ENCODE assay signal across 22 cellular contexts in genomic region chr11:107757661-107758060, GRCh38. TPM values are rescaled to one million over a fixed set of nuclear protein-coding genes. Genes with fewer than 3 reads are reported as not detected.
A peak's percentile ranks its signal among the peaks of the same experiment; 100 is the strongest.
DNase-seq lines count a peak whose midpoint lies in the region; ATAC-seq and TF ChIP-seq lines count a peak whose summit lies in the region.
"Had no signal": no experiment of that assay in that cellular context is flagged by ENCODE, and none has a peak within 500 bp of the region (broad histone marks: within the 10 kb centered on the region; RNA-seq: fewer than 3 reads in every experiment).

No MANE protein-coding gene starts in this region.

- ATAC-seq in GM18909 (IDR thresholded peaks at IDR 0.05; ENCODE audit: poor library complexity, unreplicated experiment), result no peak
- no peak for ATAC-seq in GM21526 (IDR thresholded peaks at IDR 0.05; ENCODE audit: low FRiP score, unreplicated experiment)
- ATAC-seq: naive thymus-derived CD8-positive, alpha-beta T cell had no signal

- no peak overlapping the region for H3K4me3 ChIP-seq in A673 (ENCODE audit: low read depth, low read length, poor library complexity, severe bottlenecking)
- H3K4me3 ChIP-seq in OCI-LY3 (ENCODE audit: low read length), result no peak overlapping the region
- no peak overlapping the region for H3K4me3 ChIP-seq in epithelial cell of proximal tubule (ENCODE audit: low read depth, low read length)
- no peak overlapping the region for H3K4me3 ChIP-seq in HAP-1

- H3K9ac ChIP-seq in OCI-LY3 (ENCODE audit: low read length), result no peak overlapping the region

- H3K27ac ChIP-seq in A673 (ENCODE audit: low read depth, low read length, poor library complexity, severe bottlenecking), result no peak overlapping the region
- H3K27ac ChIP-seq in OCI-LY3 (ENCODE audit: low read length), result no peak overlapping the region
- H3K27ac ChIP-seq: epithelial cell of prostate, RWPE1 had no signal

- BruUV-seq in A673 (replicated peaks; lab: Mats Ljungman, UMichigan), result no TSS peak

- no peak overlapping the region; the same call in 1 of the 2 replicates for H2AFZ ChIP-seq in OCI-LY3 (ENCODE audit: low read depth, low read length)

- no peaks in the 10 kb centered on the region for H3K9me3 ChIP-seq in A673 (ENCODE audit: low read depth, low read length, poor library complexity, severe bottlenecking)
- no peaks in the 10 kb centered on the region for H3K9me3 ChIP-seq in OCI-LY3 (ENCODE audit: insufficient read depth, low read length)
- H3K9me3 ChIP-seq in HAP-1, result no peaks in the 10 kb centered on the region
- H3K9me3 ChIP-seq: Caco-2 had no signal

- POLR2A ChIA-PET in A673 (lab: Charles Lee; ENCODE audit: low non-redundant PET), result no interaction called here

- H3K4me1 ChIP-seq in A673 (ENCODE audit: insufficient read depth, low read length, poor library complexity, severe bottlenecking) (no peaks in the 10 kb centered on the region), OCI-LY3 (ENCODE audit: low read length) (no peaks in the 10 kb centered on the region), HAP-1 (no peaks in the 10 kb centered on the region)

- TF ChIP-seq CTCF in A673 (conservative IDR thresholded peaks at IDR 0.05; ENCODE audit: low read depth, low read length) (peak; percentile 35), GM12873 (IDR thresholded peaks at IDR 0.05; ENCODE audit: insufficient read depth, low read depth, low read length, missing control alignments) (peak; percentile 37), OCI-LY3 (IDR thresholded peaks at IDR 0.05; ENCODE audit: low read depth, low read length) (peak; percentile 46), epithelial cell of proximal tubule (conservative IDR thresholded peaks at IDR 0.05; ENCODE audit: low read depth, low read length) (peak; percentile 36)

- in situ Hi-C loops in HAP-1 (cut with MboI; ENCODE audit: low sequenced_read_pairs), result no loop called here

- H3K4me2 ChIP-seq in OCI-LY3 (ENCODE audit: low read length), result no peak overlapping the region

- no peaks in the 10 kb centered on the region for H4K20me1 ChIP-seq in OCI-LY3 (ENCODE audit: insufficient read depth, low read length)

- H3K27me3 ChIP-seq in A673 (replicated peaks; ENCODE audit: insufficient read depth, low read depth, low read length, poor library complexity) (no peaks in the 10 kb centered on the region), OCI-LY3 (ENCODE audit: low read depth, low read length) (no peaks in the 10 kb centered on the region), HAP-1 (ENCODE audit: low read depth) (peaks cover 9% of the 10 kb centered on the region)

- DNase-seq in A673 (ENCODE audit: low spot score), result peak; percentile 27
- no peak for DNase-seq in epithelial cell of proximal tubule (ENCODE audit: low read depth)
- DNase-seq in GDM1 (lab: John Stamatoyannopoulos, UW), result no peak
- no peak for DNase-seq in HAP-1 (ENCODE audit: low spot score in 2 of 2)
- DNase-seq: activated CD4-positive, alpha-beta memory T cell treated with anti-CD3 and anti-CD28 coated beads for 36 hours; activated naive CD4-positive, alpha-beta T cell treated with anti-CD3 and anti-CD28 coated beads, Interleukin-2, amount 10 ng/mL, durations not matched to agents 7 days and 5 days; activated T-cell treated with anti-CD3 and anti-CD28 coated beads, Interleukin-2, amount 50 U/mL, for 24 hours; Caco-2; glutamatergic neuron; IMR-90; islet precursor cell; naive thymus-derived CD8-positive, alpha-beta T cell; NCI-H2081 treated with DMSO at 0.1 percent for 48 hours; NCI-H748 treated with DMSO at 0.1 percent for 48 hours; stimulated activated CD4-positive, alpha-beta T cell treated with anti-CD3 and anti-CD28 coated beads, Interleukin-4, amount 100 ng/mL, for 4 hours; stimulated activated CD8-positive, alpha-beta memory T cell treated with anti-CD3 and anti-CD28 coated beads, Interleukin-4, amount 100 ng/mL, for 48 hours had no signal

- intact Hi-C loops in A673 (cut with micrococcal nuclease; ENCODE audit: unreplicated experiment), result no loop called here

- H3K79me2 ChIP-seq in OCI-LY3 (ENCODE audit: low read length), result no peaks in the 10 kb centered on the region

- H3K36me3 ChIP-seq in A673 (ENCODE audit: insufficient read depth, low read length, poor library complexity, severe bottlenecking), result no peaks in the 10 kb centered on the region
- H3K36me3 ChIP-seq in OCI-LY3 (replicated peaks; ENCODE audit: low read depth, low read length), result no peaks in the 10 kb centered on the region
- no peaks in the 10 kb centered on the region for H3K36me3 ChIP-seq in HAP-1 (replicated peaks)

- CTCF ChIA-PET in A673 (lab: Charles Lee), result no interaction called here

RNA-seq across cellular contexts. Expression of gene SLN, which starts 45.8 kb away (rescaled TPM):
- 0.58 and 1.1 TPM in 2 replicates for total RNA-seq in A673 (2021)
- 3.2 TPM in 1 of 2 replicates, not detected in the other for total RNA-seq in epithelial cell of proximal tubule
- total RNA-seq: activated CD4-positive, alpha-beta memory T cell treated with anti-CD3 and anti-CD28 coated beads for 36 hours; Caco-2; IMR-90; naive thymus-derived CD8-positive, alpha-beta T cell had no signal
